In genomic region chr2:43609304-43609883, GRCh38 we compare ENCODE assay signal across 9 cellular contexts. TPM values are rescaled to one million over a fixed set of nuclear protein-coding genes. Genes with fewer than 3 reads are reported as not detected.
DNase-seq lines count a peak whose midpoint lies in the region; ATAC-seq, FAIRE-seq and TF ChIP-seq lines count a peak whose summit lies in the region.
"Had no signal": no experiment of that assay in that cellular context is flagged by ENCODE, and none has a peak within 500 bp of the region (broad histone marks: within the 10 kb centered on the region; RNA-seq: fewer than 3 reads in every experiment).

No MANE protein-coding gene starts in this region.

- no peak overlapping the region for H3K4me3 ChIP-seq in mammary epithelial cell (replicated peaks in 1 of 3; ENCODE audit: insufficient read depth in 1 of 3, low read depth in 2 of 3, low read length in 3 of 3)
- no peak overlapping the region for H3K4me3 ChIP-seq in keratinocyte (ENCODE audit: control insufficient read depth in 2 of 3, extremely low read depth in 1 of 3, insufficient read depth in 2 of 3, low read depth in 1 of 3, low read length in 3 of 3)
- H3K4me3 ChIP-seq in stomach: no peak overlapping the region

- dilution Hi-C loops in mammary epithelial cell (cut with HindIII; ENCODE audit: low sequenced_read_pairs) (no loop called here), keratinocyte (cut with MboI; ENCODE audit: extremely low pct_ligation_motif_present, low sequenced_read_pairs) (no loop called here)

- no TSS peak for BruUV-seq in mammary epithelial cell (replicated peaks; lab: Mats Ljungman, UMichigan)

- ATAC-seq in GM21576 (IDR thresholded peaks at IDR 0.05; ENCODE audit: unreplicated experiment): no peak

- intact Hi-C loops in mammary epithelial cell (cut with micrococcal nuclease): loop anchor here (1.0 to 2.0 kb wide), 2 partner anchors 663 to 782 kb away; no protein-coding TSS in a partner anchor
- intact Hi-C loops in stomach (cut with DNase I; ENCODE audit: low total_unique reads): no loop called here

- H3K27ac ChIP-seq in mammary epithelial cell (ENCODE audit: insufficient read depth, low read depth, low read length) (no peak overlapping the region), keratinocyte (ENCODE audit: control insufficient read depth, insufficient read depth, low read length) (no peak overlapping the region), stomach (no peak overlapping the region)

- H3K9me3 ChIP-seq in mammary epithelial cell (replicated peaks; ENCODE audit: insufficient read depth, low read length): no peaks in the 10 kb centered on the region
- no peaks in the 10 kb centered on the region for H3K9me3 ChIP-seq in keratinocyte (ENCODE audit: control insufficient read depth, low read depth, low read length)
- no peaks in the 10 kb centered on the region for H3K9me3 ChIP-seq in stomach

- no peak for FAIRE-seq in HTR-8/SVneo (lab: Jason Lieb, UNC)
- FAIRE-seq in keratinocyte (lab: Jason Lieb, UNC): no peak
- FAIRE-seq: endometrium had no signal

- no peak overlapping the region for H3K4me2 ChIP-seq in mammary epithelial cell (ENCODE audit: insufficient read depth, low read depth, low read length)
- no peak overlapping the region for H3K4me2 ChIP-seq in keratinocyte (ENCODE audit: control insufficient read depth, extremely low read depth, insufficient read depth, low read depth, low read length)

- peak in 4 of 6 experiments; percentile 14 to 24 (median 20) for DNase-seq in stimulated activated naive CD4-positive, alpha-beta T cell (lab: John Stamatoyannopoulos, UW)
- no peak for DNase-seq in stimulated activated naive CD4-positive, alpha-beta T cell treated with Interleukin-2 at 50 U/mL for 16 hours (lab: John Stamatoyannopoulos, UW)
- DNase-seq in HTR-8/SVneo (ENCODE audit: insufficient read length, low spot score): peak; percentile 61
- peak; percentile 66 for DNase-seq in RKO (ENCODE audit: low spot score)
- peak; percentile 29 for DNase-seq in mammary epithelial cell
- no peak for DNase-seq in keratinocyte (ENCODE audit: low read depth, low spot score)
- DNase-seq in stomach: no peak

- TF ChIP-seq EP300 in stomach (IDR thresholded peaks at IDR 0.05): no peak

- no peak overlapping the region for H3K9ac ChIP-seq in mammary epithelial cell (ENCODE audit: insufficient read depth, low read length)
- H3K9ac ChIP-seq in keratinocyte (ENCODE audit: control insufficient read depth, extremely low read depth, insufficient read depth, low read length): no peak overlapping the region

- CTCF ChIA-PET in mammary epithelial cell (lab: Charles Lee; ENCODE audit: low non-redundant PET): no interaction called here

- TF ChIP-seq CTCF in mammary epithelial cell (conservative IDR thresholded peaks at IDR 0.05 in 1 of 2, IDR thresholded peaks at IDR 0.05 in 1 of 2; ENCODE audit: extremely low read depth in 1 of 2, insufficient read depth in 1 of 2, low read depth in 1 of 2, low read length in 2 of 2) (peak; percentile 51 to 69), keratinocyte (optimal IDR thresholded peaks at IDR 0.05 in 1 of 3, IDR thresholded peaks at IDR 0.05 in 1 of 3, conservative IDR thresholded peaks at IDR 0.05 in 1 of 3; ENCODE audit: extremely low read depth in 1 of 3, insufficient read depth in 2 of 3, low read length in 3 of 3) (peak; percentile 60 to 74 (median 67)), stomach (IDR thresholded peaks at IDR 0.05) (peak in 5 of 7 experiments; percentile 42 to 68 (median 62))

- in situ Hi-C loops in mammary epithelial cell (cut with MboI; ENCODE audit: low sequenced_read_pairs in 2 of 2): loop anchor here in 1 of 2 donors (25.0 kb wide), 1 partner anchor 153 kb away; the partner anchor contains the start of gene DYNC2LI1

- no peaks in the 10 kb centered on the region for H3K9me1 ChIP-seq in keratinocyte (ENCODE audit: control insufficient read depth, extremely low read depth, insufficient read depth, low read length)

- H3K79me2 ChIP-seq in mammary epithelial cell (ENCODE audit: insufficient read depth, low read length) (no peaks in the 10 kb centered on the region), keratinocyte (ENCODE audit: control insufficient read depth, insufficient read depth, low read length) (no peaks in the 10 kb centered on the region)

- H3K4me1 ChIP-seq in mammary epithelial cell (ENCODE audit: insufficient read depth, low read length): no peaks in the 10 kb centered on the region
- H3K4me1 ChIP-seq in keratinocyte (ENCODE audit: control insufficient read depth, extremely low read depth, insufficient read depth, low read length): no peaks in the 10 kb centered on the region
- peaks cover 0 to 7% (median 3%) of the 10 kb centered on the region in 4 donors for H3K4me1 ChIP-seq in stomach

- H3K27me3 ChIP-seq in mammary epithelial cell (ENCODE audit: insufficient read depth, low read length) (no peaks in the 10 kb centered on the region), keratinocyte (ENCODE audit: control insufficient read depth, extremely low read depth, insufficient read depth, low read length) (no peaks in the 10 kb centered on the region), stomach (no peaks in the 10 kb centered on the region)

- H3K36me3 ChIP-seq in mammary epithelial cell (ENCODE audit: insufficient read depth, low read length): no peaks in the 10 kb centered on the region
- no peaks in the 10 kb centered on the region for H3K36me3 ChIP-seq in keratinocyte (ENCODE audit: control insufficient read depth in 2 of 2, extremely low read depth in 1 of 2, insufficient read depth in 2 of 2, low read length in 2 of 2)
- H3K36me3 ChIP-seq in stomach: no peaks in the 10 kb centered on the region

- TF ChIP-seq POLR2A in stomach (IDR thresholded peaks at IDR 0.05): no peak

- H2AFZ ChIP-seq in mammary epithelial cell (ENCODE audit: low read depth, low read length) (no peak overlapping the region), keratinocyte (ENCODE audit: control insufficient read depth, low read length) (no peak overlapping the region)

- WGBS in mammary epithelial cell (ENCODE audit: low coverage, missing lambda C conversion rate): 2% methylated on average over 4 of the region's 4 CpGs
- 11 to 26% (median 20%) methylated on average over 4 of the region's 4 CpGs for WGBS in stomach, 5 donors

- no peaks in the 10 kb centered on the region for H4K20me1 ChIP-seq in mammary epithelial cell (ENCODE audit: insufficient read depth, low read length)
- no peaks in the 10 kb centered on the region for H4K20me1 ChIP-seq in keratinocyte (ENCODE audit: control insufficient read depth, extremely low read depth, insufficient read depth, low read length)

RNA-seq across cellular contexts. Expression of gene THADA, which starts 13.6 kb away (rescaled TPM):
- total RNA-seq in mammary epithelial cell (10 to 100 TPM; 21.0 to 27.5 TPM), stomach (100 to 1,000 TPM in 1 of 5 donors, 10 to 100 TPM in 4; 30.4 to 109 (median 39.3) TPM)
- polyA plus RNA-seq in mammary epithelial cell (14.4 TPM), keratinocyte (17.4 to 22.6 TPM (median 21.0 TPM) in 3 replicates), stomach (10 to 100 TPM in 1 of 3 donors, 1 to 10 TPM in 2; 8.0 to 12.7 (median 9.0) TPM)
- polyA minus RNA-seq in mammary epithelial cell (50.5 TPM), keratinocyte (46.4 to 77.1 TPM (median 52.7 TPM) in 3 replicates)
- 9.5 TPM for polyA plus RNA-seq in keratinocyte (2011; ENCODE audit: low read depth)
- 10.3 and 10.5 TPM in 2 replicates for polyA plus RNA-seq in keratinocyte (2011; cell fraction: cytosol; rRNA removed)
- 60.9 and 75.7 TPM in 2 replicates for polyA plus RNA-seq in keratinocyte (2011; cell fraction: nucleus; rRNA removed)
- 11.0 and 11.4 TPM in 2 replicates for polyA plus RNA-seq in keratinocyte (2012; ENCODE audit: low replicate concordance)
- polyA minus RNA-seq in keratinocyte (2011; cell fraction: cytosol; rRNA and poly(A)+ RNA removed): 21.9 TPM
- 58.5 and 98.0 TPM in 2 replicates for polyA minus RNA-seq in keratinocyte (2011; cell fraction: nucleus; rRNA and poly(A)+ RNA removed)

RNA-seq across cellular contexts. Expression of gene PLEKHH2, which starts 27.7 kb away (rescaled TPM):
- total RNA-seq in mammary epithelial cell (1 to 10 TPM; 1.3 to 2.7 TPM), stomach (100 to 1,000 TPM in 1 of 5 donors, 10 to 100 TPM in 3, 1 to 10 TPM in 1; 8.5 to 130 (median 55.8) TPM)
- polyA plus RNA-seq in mammary epithelial cell (0.94 TPM), keratinocyte (0.84 to 1.3 TPM (median 1.0 TPM) in 3 replicates), stomach (1 to 10 TPM; 1.8 to 5.2 (median 2.6) TPM)
- polyA minus RNA-seq in mammary epithelial cell (7.9 TPM), keratinocyte (0.30 to 2.1 TPM (median 1.7 TPM) in 3 replicates)
- polyA plus RNA-seq in keratinocyte (2011; ENCODE audit: low read depth): 1.8 TPM
- polyA plus RNA-seq in keratinocyte (2011; cell fraction: cytosol; rRNA removed): 0.34 and 0.46 TPM in 2 replicates
- 3.2 and 3.5 TPM in 2 replicates for polyA plus RNA-seq in keratinocyte (2011; cell fraction: nucleus; rRNA removed)
- 0.13 and 0.41 TPM in 2 replicates for polyA plus RNA-seq in keratinocyte (2012; ENCODE audit: low replicate concordance)
- 2.3 TPM for polyA minus RNA-seq in keratinocyte (2011; cell fraction: cytosol; rRNA and poly(A)+ RNA removed)
- 0.74 and 1.2 TPM in 2 replicates for polyA minus RNA-seq in keratinocyte (2011; cell fraction: nucleus; rRNA and poly(A)+ RNA removed)

Comparison
In these comparisons a context has a peak if more than half of its experiments do, and no peak if none do; other contexts are left out.
1. DNase-seq: peak in stimulated activated naive CD4-positive, alpha-beta T cell (4 of 6), HTR-8/SVneo (single experiment), RKO (single experiment) and mammary epithelial cell (single experiment); none in stimulated activated naive CD4-positive, alpha-beta T cell treated with Interleukin-2 at 50 U/mL for 16 hours (single experiment), keratinocyte (single experiment) and stomach (single experiment).
2. Peak in every context shown above with its lines, with median percentiles within 50 percentile points of each other: CTCF ChIP-seq.